Comparison of ENCODE assay signal across 29 cellular contexts in genomic region chr9:17013010-17013409, GRCh38.
"Had no signal": no experiment of that assay in that cellular context is flagged by ENCODE, and none has a peak within 500 bp of the region (broad histone marks: within the 10 kb centered on the region; RNA-seq: fewer than 3 reads in every experiment).

No MANE protein-coding gene starts in this region.

- H3K36me3 ChIP-seq: esophagus muscularis mucosa, heart right ventricle, suprapubic skin, transverse colon, upper lobe of right lung, vagina had no signal

- H3K79me2 ChIP-seq: parathyroid adenoma had no signal

- H3K27ac ChIP-seq: coronary artery, esophagus muscularis mucosa, heart right ventricle, parathyroid adenoma, suprapubic skin, transverse colon, upper lobe of right lung, vagina had no signal

- H3K27me3 Mint-ChIP-seq: effector memory CD8-positive, alpha-beta T cell; progenitor cell of endocrine pancreas; stimulated activated naive CD8-positive, alpha-beta T cell treated with anti-CD3 and anti-CD28 coated beads, Interleukin-15, amount 100 ng/mL, for 72 hours had no signal

- H3K9me3 Mint-ChIP-seq: mesothelial cell of epicardium; natural killer cell treated with Interleukin-12 subunit alpha and Interleukin-12 subunit beta and Interleukin-15 and Interleukin-18, amount 100 ng/mL, for 72 hours; neural crest cell; stimulated activated naive CD8-positive, alpha-beta T cell treated with anti-CD3 and anti-CD28 coated beads, Interleukin-15, amount 100 ng/mL, for 72 hours had no signal

- H3K4me2 ChIP-seq: smooth muscle cell had no signal

- DNase-seq: dermis blood vessel endothelial cell; effector memory CD8-positive, alpha-beta T cell; foreskin melanocyte; glutamatergic neuron; heart right ventricle; hippocampal formation; kidney glomerular epithelial cell; mesenchymal stem cell; mucosa of descending colon; naive B cell; stimulated activated CD4-positive, alpha-beta T cell treated with anti-CD3 and anti-CD28 coated beads, Interleukin-12 subunit alpha, Interleukin-12 subunit beta, amount 100 ng/mL, for 4 hours; stimulated activated CD4-positive, alpha-beta T cell treated with anti-CD3 and anti-CD28 coated beads, Interleukin-1b, Interleukin-23, amount 100 ng/mL, for 48 hours; stimulated activated CD4-positive, alpha-beta T cell treated with anti-CD3 and anti-CD28 coated beads, Interleukin-4, amount 100 ng/mL, for 1 hour; stimulated activated CD8-positive, alpha-beta memory T cell treated with anti-CD3 and anti-CD28 coated beads, Interleukin-4, amount 100 ng/mL, for 48 hours; stimulated activated naive CD4-positive, alpha-beta T cell; stimulated activated naive CD8-positive, alpha-beta T cell treated with anti-CD3 and anti-CD28 coated beads, Interleukin-15, amount 100 ng/mL, for 72 hours; transverse colon; upper lobe of right lung had no signal

- H3K4me3 Mint-ChIP-seq: effector memory CD8-positive, alpha-beta T cell; mesothelial cell of epicardium; naive B cell; natural killer cell treated with Interleukin-12 subunit alpha and Interleukin-12 subunit beta and Interleukin-15 and Interleukin-18, amount 100 ng/mL, for 72 hours; neural crest cell; stimulated activated naive CD8-positive, alpha-beta T cell treated with anti-CD3 and anti-CD28 coated beads, Interleukin-15, amount 100 ng/mL, for 72 hours had no signal

- H3K4me1 ChIP-seq: heart right ventricle, parathyroid adenoma, upper lobe of right lung had no signal

- H3K36me3 Mint-ChIP-seq: mesothelial cell of epicardium; naive B cell; natural killer cell treated with Interleukin-12 subunit alpha and Interleukin-12 subunit beta and Interleukin-15 and Interleukin-18, amount 100 ng/mL, for 72 hours had no signal

- H3K4me3 ChIP-seq: coronary artery, esophagus muscularis mucosa, heart right ventricle, lung, mucosa of descending colon, smooth muscle cell, suprapubic skin, transverse colon, upper lobe of right lung, vagina had no signal

- H3K27me3 ChIP-seq: esophagus muscularis mucosa, heart right ventricle, suprapubic skin, transverse colon, upper lobe of right lung, vagina had no signal

- H3K9ac ChIP-seq: parathyroid adenoma had no signal

- H3K4me1 Mint-ChIP-seq: mesothelial cell of epicardium; naive B cell; neural crest cell; stimulated activated naive CD8-positive, alpha-beta T cell treated with anti-CD3 and anti-CD28 coated beads, Interleukin-15, amount 100 ng/mL, for 72 hours had no signal

- H3K27ac Mint-ChIP-seq: effector memory CD8-positive, alpha-beta T cell; mesothelial cell of epicardium; naive B cell; natural killer cell treated with Interleukin-12 subunit alpha and Interleukin-12 subunit beta and Interleukin-15 and Interleukin-18, amount 100 ng/mL, for 72 hours; progenitor cell of endocrine pancreas; stimulated activated naive CD8-positive, alpha-beta T cell treated with anti-CD3 and anti-CD28 coated beads, Interleukin-15, amount 100 ng/mL, for 72 hours had no signal

- H2AFZ ChIP-seq: parathyroid adenoma had no signal

- H3K9me3 ChIP-seq: esophagus muscularis mucosa, heart right ventricle, mucosa of descending colon, suprapubic skin, transverse colon, upper lobe of right lung, vagina had no signal
